In genomic region chr3:114216186-114216970, GRCh38 we compare ENCODE assay signal across 1 cellular context.
TF ChIP-seq lines count a peak whose summit lies in the region.

No MANE protein-coding gene starts in this region.

TF ChIP-seq in H1, 55 proteins besides CTCF, POLR2A, EP300 and RAD21:
- no peak for TF ChIP-seq USF2 (IDR thresholded peaks at IDR 0.05; ENCODE audit: low read length)
- no peak for TF ChIP-seq JUND (IDR thresholded peaks at IDR 0.05; ENCODE audit: low read length)
- TF ChIP-seq TAF1 (IDR thresholded peaks at IDR 0.05; ENCODE audit: low read depth, low read length) = no peak
- TF ChIP-seq RBBP5 (IDR thresholded peaks at IDR 0.05; ENCODE audit: borderline replicate concordance, low read depth, low read length) = no peak
- no peak for TF ChIP-seq SIRT6 (IDR thresholded peaks at IDR 0.05; ENCODE audit: low read length)
- no peak for TF ChIP-seq TAF7 (optimal IDR thresholded peaks at IDR 0.05; ENCODE audit: borderline replicate concordance, low read depth, low read length)
- TF ChIP-seq NANOG (IDR thresholded peaks at IDR 0.05; ENCODE audit: insufficient read depth, low read depth, low read length, poor library complexity, severe bottlenecking) = no peak
- TF ChIP-seq CHD2 (IDR thresholded peaks at IDR 0.05; ENCODE audit: low read length) = no peak
- no peak for TF ChIP-seq KDM4A (IDR thresholded peaks at IDR 0.05; ENCODE audit: low read depth, low read length, severe bottlenecking)
- no peak for TF ChIP-seq KDM1A (IDR thresholded peaks at IDR 0.05; ENCODE audit: borderline replicate concordance, low read length)
- TF ChIP-seq ASH2L (IDR thresholded peaks at IDR 0.05; ENCODE audit: low read length) = no peak
- TF ChIP-seq RXRA (IDR thresholded peaks at IDR 0.05; ENCODE audit: insufficient read depth, low read depth, low read length) = no peak
- TF ChIP-seq CHD7 (IDR thresholded peaks at IDR 0.05; ENCODE audit: insufficient replicate concordance, low read length) = no peak
